In genomic region chr3:50235716-50236483, GRCh38 we compare ENCODE assay signal across 8 cellular contexts. TPM values are rescaled to one million over a fixed set of nuclear protein-coding genes. Genes with fewer than 3 reads are reported as not detected.
DNase-seq lines count a peak whose midpoint lies in the region; ATAC-seq and TF ChIP-seq lines count a peak whose summit lies in the region.

TSS of gene GNAI2 (plus strand) at chr3:50236204. CDS start at chr3:50236336, 132 bp downstream.

- H3K9me3 Mint-ChIP-seq in activated CD4-positive, alpha-beta memory T cell treated with anti-CD3 and anti-CD28 coated beads for 36 hours, result no peaks in the 10 kb centered on the region

- H3K27ac ChIP-seq in liver (ENCODE audit: low read depth in 1 of 2, low read length in 2 of 2), result peak within 1 kb of the TSS; percentile 89 to 91

- peak within 1 kb of the TSS; percentile 77 to 86 for H3K9ac ChIP-seq in liver (ENCODE audit: low read depth in 1 of 2, low read length in 2 of 2)

- WGBS in liver, result under 1% methylated on average over 75 of the region's 75 CpGs

- H3K27ac Mint-ChIP-seq in activated CD4-positive, alpha-beta memory T cell treated with anti-CD3 and anti-CD28 coated beads for 36 hours, result peak within 1 kb of the TSS; percentile 94

- H3K27me3 ChIP-seq in liver (ENCODE audit: control insufficient read depth in 4 of 4, insufficient read depth in 4 of 4, low read length in 3 of 4), result no peaks in the 10 kb centered on the region

- TF ChIP-seq RAD21 in liver (IDR thresholded peaks at IDR 0.05), result peak; percentile 15 to 25

- H3K27me3 Mint-ChIP-seq in activated CD4-positive, alpha-beta memory T cell treated with anti-CD3 and anti-CD28 coated beads for 36 hours, result no peaks in the 10 kb centered on the region

- peak; percentile 99 for DNase-seq in CD1c-positive myeloid dendritic cell (ENCODE audit: extremely low spot score)
- DNase-seq in NCI-H82 treated with DMSO at 0.1 percent for 48 hours (lab: John Stamatoyannopoulos, UW; ENCODE audit: unreplicated experiment), result peak; percentile 95
- peak; percentile 100 for DNase-seq in activated CD4-positive, alpha-beta memory T cell treated with anti-CD3 and anti-CD28 coated beads for 36 hours
- DNase-seq in dermis microvascular lymphatic vessel endothelial cell (ENCODE audit: low read depth in 2 of 2), result peak; percentile 95 to 99
- peak; percentile 99 for DNase-seq in stimulated activated CD4-positive, alpha-beta T cell treated with anti-CD3 and anti-CD28 coated beads, Interleukin-4, amount 100 ng/mL, for 24 hours

- intact Hi-C loops in activated CD4-positive, alpha-beta memory T cell treated with anti-CD3 and anti-CD28 coated beads for 36 hours (cut with micrococcal nuclease), result loop anchor here (1.0 to 5.0 kb wide), 3 partner anchors 9 to 366 kb away; no protein-coding TSS in a partner anchor

- H3K4me1 Mint-ChIP-seq in activated CD4-positive, alpha-beta memory T cell treated with anti-CD3 and anti-CD28 coated beads for 36 hours (ENCODE audit: low read depth), result peaks cover 30% of the 10 kb centered on the region

- peaks cover 17% of the 10 kb centered on the region for H3K36me3 Mint-ChIP-seq in activated CD4-positive, alpha-beta memory T cell treated with anti-CD3 and anti-CD28 coated beads for 36 hours

- ATAC-seq in GM19438 (IDR thresholded peaks at IDR 0.05; ENCODE audit: low read depth, unreplicated experiment) (peak; percentile 91), HG03575 (IDR thresholded peaks at IDR 0.05; ENCODE audit: extremely low read depth, insufficient number of reproducible peaks, low FRiP score, unreplicated experiment) (peak; percentile 74)

- no peaks in the 10 kb centered on the region for H3K9me3 ChIP-seq in liver (ENCODE audit: control insufficient read depth in 4 of 4, low read length in 3 of 4)

- TF ChIP-seq CTCF in liver (IDR thresholded peaks at IDR 0.05; ENCODE audit: low read depth, low read length, missing input control), result no peak

- POLR2A ChIA-PET in activated CD4-positive, alpha-beta memory T cell treated with anti-CD3 and anti-CD28 coated beads for 36 hours (lab: Charles Lee), result interaction anchor here (0.7 to 3.5 kb wide), 10 partner anchors 9 to 331 kb away, joined by 3 to 17 read pairs (median 4); partner anchors contain the start of genes HYAL3 and NAA80

- CTCF ChIA-PET in activated CD4-positive, alpha-beta memory T cell treated with anti-CD3 and anti-CD28 coated beads for 36 hours (lab: Charles Lee), result interaction anchor here (0.5 to 14.8 kb wide), 7 partner anchors 8 to 86 kb away, joined by 3 to 307 read pairs (median 7); no protein-coding TSS in a partner anchor

- peaks cover 14 to 43% (median 33%) of the 10 kb centered on the region in 4 donors for H3K4me1 ChIP-seq in liver (ENCODE audit: control insufficient read depth in 4 of 4, insufficient read depth in 4 of 4, low read length in 3 of 4)

- no peaks in the 10 kb centered on the region for H3K36me3 ChIP-seq in liver (ENCODE audit: control insufficient read depth in 4 of 4, insufficient read depth in 3 of 4, low read depth in 1 of 4, low read length in 3 of 4)

- H3K4me3 Mint-ChIP-seq in activated CD4-positive, alpha-beta memory T cell treated with anti-CD3 and anti-CD28 coated beads for 36 hours, result peak within 1 kb of the TSS; percentile 91

- peak within 1 kb of the TSS; percentile 70 to 83 (median 80) for H3K4me3 ChIP-seq in liver (ENCODE audit: low read depth in 1 of 3, low read length in 3 of 3)

TF ChIP-seq in liver, 16 proteins besides CTCF, POLR2A, EP300 and RAD21:
- peak; percentile 71 to 92 for TF ChIP-seq HNF4A (conservative IDR thresholded peaks at IDR 0.05)
- TF ChIP-seq SP1 (IDR thresholded peaks at IDR 0.05), result peak; percentile 95
- TF ChIP-seq GABPA (IDR thresholded peaks at IDR 0.05 in 1 of 2, conservative IDR thresholded peaks at IDR 0.05 in 1 of 2), result peak; percentile 47 to 84
- TF ChIP-seq FOXA1 (IDR thresholded peaks at IDR 0.05), result no peak
- TF ChIP-seq YY1 (IDR thresholded peaks at IDR 0.05), result peak; percentile 80
- TF ChIP-seq RXRA (IDR thresholded peaks at IDR 0.05), result peak; percentile 76 to 79
- peak; percentile 41 for TF ChIP-seq ZBTB33 (IDR thresholded peaks at IDR 0.05)
- TF ChIP-seq, protein P1, sequence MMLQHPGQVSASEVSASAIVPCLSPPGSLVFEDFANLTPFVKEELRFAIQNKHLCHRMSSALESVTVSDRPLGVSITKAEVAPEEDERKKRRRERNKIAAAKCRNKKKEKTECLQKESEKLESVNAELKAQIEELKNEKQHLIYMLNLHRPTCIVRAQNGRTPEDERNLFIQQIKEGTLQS (IDR thresholded peaks at IDR 0.05), result no peak
- peak; percentile 67 for TF ChIP-seq MAX (IDR thresholded peaks at IDR 0.05)
- no peak for TF ChIP-seq JUND (IDR thresholded peaks at IDR 0.05)
- peak; percentile 75 for TF ChIP-seq NR2F2 (IDR thresholded peaks at IDR 0.05)
- no peak for TF ChIP-seq EGR1 (IDR thresholded peaks at IDR 0.05; ENCODE audit: low read depth in 2 of 2)
- no peak for TF ChIP-seq TAF1 (conservative IDR thresholded peaks at IDR 0.05)
- TF ChIP-seq FOXA2 (IDR thresholded peaks at IDR 0.05), result no peak
- TF ChIP-seq HNF4G (IDR thresholded peaks at IDR 0.05), result peak; percentile 45
- TF ChIP-seq, protein P2, sequence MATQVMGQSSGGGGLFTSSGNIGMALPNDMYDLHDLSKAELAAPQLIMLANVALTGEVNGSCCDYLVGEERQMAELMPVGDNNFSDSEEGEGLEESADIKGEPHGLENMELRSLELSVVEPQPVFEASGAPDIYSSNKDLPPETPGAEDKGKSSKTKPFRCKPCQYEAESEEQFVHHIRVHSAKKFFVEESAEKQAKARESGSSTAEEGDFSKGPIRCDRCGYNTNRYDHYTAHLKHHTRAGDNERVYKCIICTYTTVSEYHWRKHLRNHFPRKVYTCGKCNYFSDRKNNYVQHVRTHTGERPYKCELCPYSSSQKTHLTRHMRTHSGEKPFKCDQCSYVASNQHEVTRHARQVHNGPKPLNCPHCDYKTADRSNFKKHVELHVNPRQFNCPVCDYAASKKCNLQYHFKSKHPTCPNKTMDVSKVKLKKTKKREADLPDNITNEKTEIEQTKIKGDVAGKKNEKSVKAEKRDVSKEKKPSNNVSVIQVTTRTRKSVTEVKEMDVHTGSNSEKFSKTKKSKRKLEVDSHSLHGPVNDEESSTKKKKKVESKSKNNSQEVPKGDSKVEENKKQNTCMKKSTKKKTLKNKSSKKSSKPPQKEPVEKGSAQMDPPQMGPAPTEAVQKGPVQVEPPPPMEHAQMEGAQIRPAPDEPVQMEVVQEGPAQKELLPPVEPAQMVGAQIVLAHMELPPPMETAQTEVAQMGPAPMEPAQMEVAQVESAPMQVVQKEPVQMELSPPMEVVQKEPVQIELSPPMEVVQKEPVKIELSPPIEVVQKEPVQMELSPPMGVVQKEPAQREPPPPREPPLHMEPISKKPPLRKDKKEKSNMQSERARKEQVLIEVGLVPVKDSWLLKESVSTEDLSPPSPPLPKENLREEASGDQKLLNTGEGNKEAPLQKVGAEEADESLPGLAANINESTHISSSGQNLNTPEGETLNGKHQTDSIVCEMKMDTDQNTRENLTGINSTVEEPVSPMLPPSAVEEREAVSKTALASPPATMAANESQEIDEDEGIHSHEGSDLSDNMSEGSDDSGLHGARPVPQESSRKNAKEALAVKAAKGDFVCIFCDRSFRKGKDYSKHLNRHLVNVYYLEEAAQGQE (IDR thresholded peaks at IDR 0.05), result peak; percentile 95
TF ChIP-seq in liver: peak in this region for 10.

RNA-seq across cellular contexts. Expression of gene GNAI2, which starts in this region (rescaled TPM):
- total RNA-seq in activated CD4-positive, alpha-beta memory T cell treated with anti-CD3 and anti-CD28 coated beads for 36 hours, result 100 to 1,000 TPM; 346 to 349 TPM
- total RNA-seq in dermis microvascular lymphatic vessel endothelial cell, result 390 and 560 TPM in 2 replicates
- total RNA-seq in liver, result 10 to 100 TPM; 58.3 to 65.0 TPM
- polyA plus RNA-seq in liver, result 10 to 100 TPM; 59.5 to 86.3 TPM

Comparison
In these comparisons a context has a peak if more than half of its experiments do, and no peak if none do; other contexts are left out.
1. Peak in every context shown above with its lines: DNase-seq, ATAC-seq, H3K4me3 ChIP-seq and H3K27ac ChIP-seq.